10 cellular contexts compared by ENCODE assay signal in genomic region chr15:80252281-80252619, GRCh38. TPM values are rescaled to one million over a fixed set of nuclear protein-coding genes. Genes with fewer than 3 reads are reported as not detected.
A peak's percentile ranks its signal among the peaks of the same experiment; 100 is the strongest.
DNase-seq lines count a peak whose midpoint lies in the region; ATAC-seq and TF ChIP-seq lines count a peak whose summit lies in the region.
"Had no signal": no experiment of that assay in that cellular context is flagged by ENCODE, and none has a peak within 500 bp of the region (broad histone marks: within the 10 kb centered on the region; RNA-seq: fewer than 3 reads in every experiment).

No MANE protein-coding gene starts in this region.

- peaks cover 83% of the 10 kb centered on the region for H3K27me3 Mint-ChIP-seq in stimulated activated naive CD8-positive, alpha-beta T cell treated with anti-CD3 and anti-CD28 coated beads, Interleukin-15, Interleukin-2, amounts not matched to agents 100 ng/mL and 50 ng/mL, for 24 hours
- peaks cover 82 to 90% of the 10 kb centered on the region in 2 donors for H3K27me3 Mint-ChIP-seq in effector memory CD8-positive, alpha-beta T cell
- H3K27me3 Mint-ChIP-seq in nephron (ENCODE audit: low read depth): peaks cover 94% of the 10 kb centered on the region

- TF ChIP-seq CTCF in nephron (IDR thresholded peaks at IDR 0.05; ENCODE audit: unreplicated experiment in 3 of 3): no peak

- H3K36me3 Mint-ChIP-seq in stimulated activated naive CD8-positive, alpha-beta T cell treated with anti-CD3 and anti-CD28 coated beads, Interleukin-15, Interleukin-2, amounts not matched to agents 100 ng/mL and 50 ng/mL, for 24 hours (ENCODE audit: low read depth): no peaks in the 10 kb centered on the region
- no peaks in the 10 kb centered on the region for H3K36me3 Mint-ChIP-seq in effector memory CD8-positive, alpha-beta T cell (ENCODE audit: insufficient read depth)
- H3K36me3 Mint-ChIP-seq in nephron (ENCODE audit: low read depth): no peaks in the 10 kb centered on the region

- DNase-seq in stimulated activated naive CD8-positive, alpha-beta T cell treated with anti-CD3 and anti-CD28 coated beads, Interleukin-15, Interleukin-2, amounts not matched to agents 100 U/mL and 50 U/mL, for 24 hours: no peak
- no peak for DNase-seq in effector memory CD8-positive, alpha-beta T cell
- DNase-seq in 8988T: no peak
- DNase-seq in A172 (ENCODE audit: low spot score): no peak
- DNase-seq in central memory CD4-positive, alpha-beta T cell: no peak
- DNase-seq: NCI-H1694; stimulated activated CD4-positive, alpha-beta T cell treated with anti-CD3 and anti-CD28 coated beads, Interleukin-4, amount 100 ng/mL, for 24 hours had no signal

- no peak for ATAC-seq in stimulated activated naive CD8-positive, alpha-beta T cell treated with anti-CD3 and anti-CD28 coated beads, Interleukin-15, Interleukin-2, amounts not matched to agents 100 U/mL and 50 U/mL, for 24 hours
- ATAC-seq in effector memory CD8-positive, alpha-beta T cell (replicated peaks): no peak
- no peak for ATAC-seq in HG02973 (IDR thresholded peaks at IDR 0.05; ENCODE audit: unreplicated experiment)

- no peak overlapping the region for H3K27ac Mint-ChIP-seq in stimulated activated naive CD8-positive, alpha-beta T cell treated with anti-CD3 and anti-CD28 coated beads, Interleukin-15, Interleukin-2, amounts not matched to agents 100 ng/mL and 50 ng/mL, for 24 hours
- no peak overlapping the region for H3K27ac Mint-ChIP-seq in effector memory CD8-positive, alpha-beta T cell
- H3K27ac Mint-ChIP-seq in nephron: no peak overlapping the region

- peak overlapping the region; percentile 65 for H3K4me3 Mint-ChIP-seq in stimulated activated naive CD8-positive, alpha-beta T cell treated with anti-CD3 and anti-CD28 coated beads, Interleukin-15, Interleukin-2, amounts not matched to agents 100 ng/mL and 50 ng/mL, for 24 hours
- peak overlapping the region; percentile 42 to 46 for H3K4me3 Mint-ChIP-seq in effector memory CD8-positive, alpha-beta T cell
- H3K4me3 Mint-ChIP-seq in nephron: peak overlapping the region; percentile 77 to 88 (median 80)

- H3K9me3 Mint-ChIP-seq in stimulated activated naive CD8-positive, alpha-beta T cell treated with anti-CD3 and anti-CD28 coated beads, Interleukin-15, Interleukin-2, amounts not matched to agents 100 ng/mL and 50 ng/mL, for 24 hours: no peaks in the 10 kb centered on the region
- no peaks in the 10 kb centered on the region for H3K9me3 Mint-ChIP-seq in effector memory CD8-positive, alpha-beta T cell
- H3K9me3 Mint-ChIP-seq in nephron: peaks cover 3% of the 10 kb centered on the region

- peaks cover 8% of the 10 kb centered on the region for H3K4me1 Mint-ChIP-seq in stimulated activated naive CD8-positive, alpha-beta T cell treated with anti-CD3 and anti-CD28 coated beads, Interleukin-15, Interleukin-2, amounts not matched to agents 100 ng/mL and 50 ng/mL, for 24 hours (ENCODE audit: low read depth)
- peaks cover 0 to 5% of the 10 kb centered on the region in 2 donors for H3K4me1 Mint-ChIP-seq in effector memory CD8-positive, alpha-beta T cell (ENCODE audit: low read depth in 2 of 2)
- peaks cover 5% of the 10 kb centered on the region for H3K4me1 Mint-ChIP-seq in nephron

RNA-seq across cellular contexts. Expression of gene CTXND1, which starts 0.2 kb away (rescaled TPM):
- total RNA-seq in A172 (2014; rRNA removed; shearing (Covaris generic)): not detected in 2 replicates
